Comparison of ENCODE assay signal across 29 cellular contexts in the genomic region with DNA sequence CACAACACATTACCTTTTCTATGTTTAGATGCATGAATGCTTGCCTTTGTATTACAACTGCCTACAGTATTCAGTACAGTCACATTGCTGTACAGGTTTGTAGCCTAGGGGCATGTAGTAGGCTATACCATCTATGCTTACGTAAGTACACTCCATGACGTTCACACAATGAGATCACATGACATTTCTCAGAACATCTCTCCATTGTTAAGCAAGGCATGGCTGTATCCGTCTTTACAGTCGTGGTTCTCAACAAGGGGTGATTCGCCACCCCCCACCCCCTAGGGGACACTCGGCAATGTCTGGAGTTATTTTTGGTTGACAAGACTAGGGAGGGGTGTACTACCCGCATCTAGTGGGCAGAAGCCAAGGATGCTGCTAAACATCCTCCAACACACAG.
"Had no signal": no experiment of that assay in that cellular context is flagged by ENCODE, and none has a peak within 500 bp of the region (broad histone marks: within the 10 kb centered on the region; RNA-seq: fewer than 3 reads in every experiment).

No MANE protein-coding gene starts in this region.

- H3K9me3 ChIP-seq: body of pancreas, colonic mucosa had no signal

- FAIRE-seq: endometrium, frontal cortex had no signal

- ATAC-seq: activated CD4-positive, CD25-positive, alpha-beta regulatory T cell treated with anti-CD3 and anti-CD28 coated beads, Interleukin-2, amount 50 U/mL, for 24 hours; activated CD8-positive, alpha-beta T cell treated with anti-CD3 and anti-CD28 coated beads for 36 hours; activated T-cell treated with anti-CD3 and anti-CD28 coated beads, Interleukin-2, amount 50 U/mL, for 4 hours; activated T-helper 17 cell treated with anti-CD3 and anti-CD28 coated beads, Interleukin-2, amount 50 U/mL, for 72 hours; body of pancreas; esophagus mucosa had no signal

- H3K27me3 ChIP-seq: body of pancreas, colonic mucosa had no signal

- H3K4me3 ChIP-seq: body of pancreas, colonic mucosa had no signal

- H3K27me3 Mint-ChIP-seq: activated B cell treated with CpG ODN at 0.5 μM for 24 hours; activated CD8-positive, alpha-beta T cell treated with anti-CD3 and anti-CD28 coated beads for 36 hours; activated naive CD8-positive, alpha-beta T cell; activated T-helper 17 cell treated with anti-CD3 and anti-CD28 coated beads, Interleukin-2, amount 50 U/mL, for 72 hours had no signal

- H3K9me3 Mint-ChIP-seq: activated B cell treated with CpG ODN at 0.5 μM for 24 hours; activated CD8-positive, alpha-beta T cell treated with anti-CD3 and anti-CD28 coated beads for 36 hours; activated T-cell treated with anti-CD3 and anti-CD28 coated beads, Interleukin-2, amount 50 U/mL, for 4 hours; activated T-helper 17 cell treated with anti-CD3 and anti-CD28 coated beads, Interleukin-2, amount 50 U/mL, for 72 hours; T-helper 2 cell treated with Interferon-gamma antibody and Interleukin-4, amounts not matched to agents 5 μg/mL and 100 μg/mL, for 36 hours had no signal

- DNase-seq: activated B cell treated with CpG ODN at 0.5 μM for 24 hours; activated CD4-positive, alpha-beta T cell treated with anti-CD3 and anti-CD28 coated beads for 48 hours; activated CD4-positive, alpha-beta T cell treated with anti-CD3 and anti-CD28 coated beads, Interleukin-2, amount 50 U/mL, for 1 hour; activated CD4-positive, alpha-beta T cell treated with anti-CD3 and anti-CD28 coated beads, Interleukin-2, amount 50 U/mL, for 48 hours; activated CD8-positive, alpha-beta memory T cell treated with anti-CD3 and anti-CD28 coated beads for 24 hours; activated CD8-positive, alpha-beta T cell treated with anti-CD3 and anti-CD28 coated beads for 36 hours; activated effector memory CD4-positive, alpha-beta T cell treated with Interleukin-2 at 50 U/mL for 16 hours; activated gamma-delta T cell treated with Interleukin-2 at 50 U/mL for 16 hours; activated naive CD4-positive, alpha-beta T cell treated with anti-CD3 and anti-CD28 coated beads, Interleukin-2, amount 50 U/mL, for 16 hours; activated naive CD4-positive, alpha-beta T cell treated with Interleukin-2 at 50 U/mL for 16 hours; activated T-cell treated with anti-CD3 and anti-CD28 coated beads, Interleukin-2, amount 50 U/mL, for 4 hours; amniotic stem cell; aorta; body of pancreas; caudate nucleus; colonic mucosa; effector CD8-positive, alpha-beta T cell; foreskin fibroblast; head of caudate nucleus; hippocampal formation; T1000; WERI-Rb-1 had no signal

- H3K4me1 Mint-ChIP-seq: activated B cell treated with CpG ODN at 0.5 μM for 24 hours had no signal

- H3K4me3 Mint-ChIP-seq: activated B cell treated with CpG ODN at 0.5 μM for 24 hours; activated CD8-positive, alpha-beta T cell treated with anti-CD3 and anti-CD28 coated beads for 36 hours; activated naive CD8-positive, alpha-beta T cell; activated T-cell treated with anti-CD3 and anti-CD28 coated beads, Interleukin-2, amount 50 U/mL, for 4 hours; activated T-helper 17 cell treated with anti-CD3 and anti-CD28 coated beads, Interleukin-2, amount 50 U/mL, for 72 hours; T-helper 2 cell treated with Interferon-gamma antibody and Interleukin-4, amounts not matched to agents 5 μg/mL and 100 μg/mL, for 36 hours had no signal

- H3K36me3 ChIP-seq: colonic mucosa, WERI-Rb-1 had no signal

- H3K27ac ChIP-seq: body of pancreas, colonic mucosa, WERI-Rb-1 had no signal

- H3K4me1 ChIP-seq: body of pancreas, colonic mucosa had no signal

- H3K27ac Mint-ChIP-seq: activated B cell treated with CpG ODN at 0.5 μM for 24 hours; activated CD8-positive, alpha-beta T cell treated with anti-CD3 and anti-CD28 coated beads for 36 hours; activated naive CD8-positive, alpha-beta T cell; activated T-helper 17 cell treated with anti-CD3 and anti-CD28 coated beads, Interleukin-2, amount 50 U/mL, for 72 hours; T-helper 2 cell treated with Interferon-gamma antibody and Interleukin-4, amounts not matched to agents 5 μg/mL and 100 μg/mL, for 36 hours had no signal
